7 cellular contexts compared by ENCODE assay signal in genomic region chr7:30505174-30505697, GRCh38. TPM values are rescaled to one million over a fixed set of nuclear protein-coding genes. Genes with fewer than 3 reads are reported as not detected.
DNase-seq lines count a peak whose midpoint lies in the region; ATAC-seq and TF ChIP-seq lines count a peak whose summit lies in the region.

No MANE protein-coding gene starts in this region.

- peaks cover 0 to 1% (median 0%) of the 10 kb centered on the region in 7 donors for H3K9me3 Mint-ChIP-seq in naive B cell

- H3K4me3 ChIP-seq in Jurkat, Clone E6-1 (ENCODE audit: low read length), result peak overlapping the region; percentile 95
- peak overlapping the region; percentile 93 to 98 for H3K4me3 ChIP-seq in cardiac fibroblast (replicated peaks in 1 of 2; ENCODE audit: low read depth in 2 of 2, low read length in 2 of 2)

- no peak for TF ChIP-seq CTCF in cardiac fibroblast (IDR thresholded peaks at IDR 0.05; ENCODE audit: low read depth, low read length)

- ATAC-seq in GM19043 (IDR thresholded peaks at IDR 0.05; ENCODE audit: low read depth, unreplicated experiment), result peak; percentile 10
- ATAC-seq in naive B cell (ENCODE audit: low read depth in 2 of 2), result peak in 1 of 2 donors; percentile 3
- ATAC-seq in HG03460 (IDR thresholded peaks at IDR 0.05; ENCODE audit: unreplicated experiment), result no peak

- peak overlapping the region; percentile 79 to 97 (median 90) for H3K27ac Mint-ChIP-seq in naive B cell

- H3K4me3 Mint-ChIP-seq in naive B cell, result peak overlapping the region; percentile 87 to 97 (median 89)

- no peaks in the 10 kb centered on the region for H3K27me3 Mint-ChIP-seq in naive B cell

- peaks cover 26 to 31% (median 30%) of the 10 kb centered on the region in 3 donors for H3K4me1 Mint-ChIP-seq in naive B cell

- DNase-seq in Jurkat, Clone E6-1 (ENCODE audit: low read depth, low spot score), result no peak
- DNase-seq in cardiac fibroblast (ENCODE audit: low read depth in 2 of 2) (no peak), naive B cell (no peak), NCI-H2029 treated with DMSO at 0.1 percent for 48 hours (lab: John Stamatoyannopoulos, UW) (no peak), OCI-M2 (lab: John Stamatoyannopoulos, UW; ENCODE audit: unreplicated experiment) (no peak)

- peaks cover 0 to 4% of the 10 kb centered on the region in 2 donors for H3K36me3 Mint-ChIP-seq in naive B cell

RNA-seq across cellular contexts. Expression of gene GGCT, which starts 0.6 kb away (rescaled TPM):
- 84.5 TPM for polyA plus RNA-seq in Jurkat, Clone E6-1 (2012; ENCODE audit: insufficient read depth, insufficient read length)
- 10 to 100 TPM; 12.1 to 36.0 (median 28.8) TPM for polyA plus RNA-seq in naive B cell (ENCODE audit: low read depth in 6 of 6)

RNA-seq across cellular contexts. Expression of gene NOD1, which starts 26.7 kb away (rescaled TPM):
- 18.1 TPM for polyA plus RNA-seq in Jurkat, Clone E6-1 (2012; ENCODE audit: insufficient read depth, insufficient read length)
- 10 to 100 TPM in 2 of 6 donors, 1 to 10 TPM in 4; 7.0 to 16.8 (median 8.6) TPM for polyA plus RNA-seq in naive B cell (ENCODE audit: low read depth in 6 of 6)
